ENCODE assay signal across 11 cellular contexts in the genomic region with DNA sequence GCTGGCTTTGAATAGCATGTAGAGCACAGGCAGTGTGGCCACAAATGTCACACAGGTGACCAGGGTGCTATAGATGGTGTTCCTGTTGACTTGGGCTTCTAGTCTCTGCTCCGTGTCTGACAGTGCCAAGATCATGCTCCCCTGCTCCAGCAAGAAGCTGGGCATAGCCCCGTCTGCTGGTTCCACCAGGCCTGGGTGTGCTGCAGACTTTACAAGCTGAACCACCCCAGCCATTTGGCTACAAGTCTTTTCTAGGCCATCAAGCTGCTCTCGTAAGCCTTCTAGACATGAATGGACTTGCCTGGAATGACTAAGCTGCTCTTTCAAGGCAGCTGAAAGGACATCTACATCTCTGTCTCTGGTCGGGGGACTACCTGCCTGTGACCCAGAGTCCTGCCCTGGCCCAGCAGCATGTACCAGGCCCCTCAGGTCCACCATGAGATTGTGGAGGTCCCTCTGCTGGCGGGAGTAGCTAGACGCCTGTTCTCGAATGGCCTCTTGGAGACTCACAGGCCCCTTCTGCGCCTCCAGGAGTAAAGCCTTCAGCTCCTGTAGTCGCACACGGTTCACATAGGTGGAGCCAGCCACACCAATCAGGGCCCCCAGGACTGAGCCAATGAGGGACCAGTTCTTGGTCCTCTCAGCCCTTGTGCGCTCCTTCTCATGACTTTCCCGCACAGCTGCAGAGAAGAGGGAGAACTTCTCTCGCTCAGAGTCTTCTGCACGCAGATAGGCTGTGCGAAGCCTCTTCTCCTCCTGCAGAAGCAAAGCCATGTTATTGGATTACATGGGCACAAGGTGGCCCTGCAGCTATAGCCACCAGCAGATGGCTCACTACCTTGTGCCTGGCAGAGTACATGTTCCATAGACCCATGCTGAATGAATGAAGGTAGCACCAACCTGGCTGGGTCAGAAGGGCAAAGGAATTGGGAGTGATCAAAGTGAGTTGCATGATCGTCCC. TPM values are rescaled to one million over a fixed set of nuclear protein-coding genes. Genes with fewer than 3 reads are reported as not detected.
DNase-seq lines count a peak whose midpoint lies in the region; ATAC-seq, FAIRE-seq and TF ChIP-seq lines count a peak whose summit lies in the region.
"Had no signal": no experiment of that assay in that cellular context is flagged by ENCODE, and none has a peak within 500 bp of the region (broad histone marks: within the 10 kb centered on the region; RNA-seq: fewer than 3 reads in every experiment).

No MANE protein-coding gene starts in this region.

- H3K9ac ChIP-seq in GM12878 (ENCODE audit: control insufficient read depth, insufficient read depth, low read length), result no peak overlapping the region

- no peaks in the 10 kb centered on the region for H3K9me3 ChIP-seq in GM12878 (replicated peaks; ENCODE audit: control insufficient read depth, insufficient read depth, low read length)

- no peaks in the 10 kb centered on the region for H4K20me1 ChIP-seq in GM12878 (ENCODE audit: control insufficient read depth, insufficient read depth)

- TF ChIP-seq POLR2A in GM12878 (IDR thresholded peaks at IDR 0.05; ENCODE audit: low read depth, low read length), result no peak

- no peaks in the 10 kb centered on the region; the same call in none of the 2 replicates for H3K79me2 ChIP-seq in GM12878 (ENCODE audit: control insufficient read depth, insufficient read depth, low read length)

- peak in 2 of 3 experiments; percentile 18; a peak in 3 of 6 replicates for TF ChIP-seq CTCF in GM12878 (IDR thresholded peaks at IDR 0.05 in 2 of 3, conservative IDR thresholded peaks at IDR 0.05 in 1 of 3; ENCODE audit: control insufficient read depth in 2 of 3, extremely low read depth in 1 of 3, insufficient read depth in 1 of 3, low read depth in 3 of 3, low read length in 3 of 3)

- peaks cover 25% of the 10 kb centered on the region for H3K27me3 Mint-ChIP-seq in activated naive CD4-positive, alpha-beta T cell treated with anti-CD3 and anti-CD28 coated beads, Interleukin-2, amount 10 ng/mL, durations not matched to agents 7 days and 5 days
- peaks cover 9% of the 10 kb centered on the region for H3K27me3 Mint-ChIP-seq in activated CD8-positive, alpha-beta T cell treated with anti-CD3 and anti-CD28 coated beads, Interleukin-2, amount 10 ng/mL, durations not matched to agents 7 days and 5 days (ENCODE audit: low read depth)

- no peak overlapping the region for H3K4me3 ChIP-seq in GM12878

- no peak overlapping the region for H3K27ac Mint-ChIP-seq in activated naive CD4-positive, alpha-beta T cell treated with anti-CD3 and anti-CD28 coated beads, Interleukin-2, amount 10 ng/mL, durations not matched to agents 7 days and 5 days
- H3K27ac Mint-ChIP-seq in activated CD8-positive, alpha-beta T cell treated with anti-CD3 and anti-CD28 coated beads, Interleukin-2, amount 10 ng/mL, durations not matched to agents 7 days and 5 days, result no peak overlapping the region
- H3K27ac Mint-ChIP-seq: B cell had no signal

- no peak overlapping the region for H2AFZ ChIP-seq in GM12878 (ENCODE audit: control insufficient read depth, low read depth, low read length)

- 71% methylated on average over 16 of the region's 16 CpGs for WGBS in GM12878 (ENCODE audit: insufficient coverage, insufficient replicate concordance, low lambda C conversion rate, missing lambda C conversion rate)

- peak; percentile 33 for DNase-seq in activated naive CD4-positive, alpha-beta T cell treated with anti-CD3 and anti-CD28 coated beads, Interleukin-2, amount 10 ng/mL, durations not matched to agents 7 days and 5 days
- no peak for DNase-seq in activated naive CD4-positive, alpha-beta T cell treated with anti-CD3 and anti-CD28 coated beads, Interleukin-2, amount 50 U/mL, for 16 hours
- DNase-seq in GM12878 (ENCODE audit: low read depth, low spot score) (no peak), left colon (no peak), NCI-H1694 treated with DMSO at 0.1 percent for 48 hours (lab: John Stamatoyannopoulos, UW) (no peak), activated gamma-delta T cell (lab: John Stamatoyannopoulos, UW) (no peak)
- no peak for DNase-seq in activated CD8-positive, alpha-beta T cell treated with anti-CD3 and anti-CD28 coated beads, Interleukin-2, amount 10 ng/mL, durations not matched to agents 7 days and 5 days
- DNase-seq: amniotic stem cell had no signal

- peaks cover 27% of the 10 kb centered on the region for H3K4me1 Mint-ChIP-seq in activated naive CD4-positive, alpha-beta T cell treated with anti-CD3 and anti-CD28 coated beads, Interleukin-2, amount 10 ng/mL, durations not matched to agents 7 days and 5 days
- peaks cover 30% of the 10 kb centered on the region for H3K4me1 Mint-ChIP-seq in activated CD8-positive, alpha-beta T cell treated with anti-CD3 and anti-CD28 coated beads, Interleukin-2, amount 10 ng/mL, durations not matched to agents 7 days and 5 days (ENCODE audit: low read depth)

- no peaks in the 10 kb centered on the region for H3K27me3 ChIP-seq in GM12878 (replicated peaks in 1 of 2; ENCODE audit: control insufficient read depth in 2 of 2, insufficient read depth in 2 of 2, low read length in 1 of 2)

- no peak for FAIRE-seq in GM12878 (lab: Jason Lieb, UNC)
- FAIRE-seq: islet of Langerhans had no signal

- no peaks in the 10 kb centered on the region for H3K9me3 Mint-ChIP-seq in activated naive CD4-positive, alpha-beta T cell treated with anti-CD3 and anti-CD28 coated beads, Interleukin-2, amount 10 ng/mL, durations not matched to agents 7 days and 5 days
- H3K9me3 Mint-ChIP-seq in activated CD8-positive, alpha-beta T cell treated with anti-CD3 and anti-CD28 coated beads, Interleukin-2, amount 10 ng/mL, durations not matched to agents 7 days and 5 days (ENCODE audit: insufficient read depth), result no peaks in the 10 kb centered on the region

- no TSS peak for BruUV-seq in GM12878 (replicated peaks; lab: Mats Ljungman, UMichigan)

- RAD21 ChIA-PET in GM12878 (lab: Charles Lee; ENCODE audit: unreplicated experiment), result interaction anchor here (0.8 to 2.7 kb wide), 5 partner anchors 31 to 159 kb away, joined by 3 to 28 read pairs (median 4); partner anchors contain the start of gene NME6

- peaks cover 2 to 16% of the 10 kb centered on the region in 2 experiments; a peak in 2 of 4 replicates for H3K36me3 ChIP-seq in GM12878 (ENCODE audit: control insufficient read depth in 2 of 2, insufficient read depth in 2 of 2, low read length in 1 of 2)

- SMC1A ChIA-PET in GM12878 (lab: Charles Lee; ENCODE audit: uncharacterized antibody, unreplicated experiment), result interaction anchor here (0.6 to 11.5 kb wide), 4 partner anchors 31 to 202 kb away, joined by 3 to 287 read pairs (median 4); no protein-coding TSS in a partner anchor

- H3K4me1 ChIP-seq in GM12878 (ENCODE audit: control insufficient read depth, insufficient read depth, low read length), result peaks cover 19% of the 10 kb centered on the region

- H3K4me2 ChIP-seq in GM12878 (ENCODE audit: control insufficient read depth, insufficient read depth), result no peak overlapping the region

- H3K36me3 Mint-ChIP-seq in activated naive CD4-positive, alpha-beta T cell treated with anti-CD3 and anti-CD28 coated beads, Interleukin-2, amount 10 ng/mL, durations not matched to agents 7 days and 5 days, result peaks cover 12% of the 10 kb centered on the region
- peaks cover 11% of the 10 kb centered on the region for H3K36me3 Mint-ChIP-seq in activated CD8-positive, alpha-beta T cell treated with anti-CD3 and anti-CD28 coated beads, Interleukin-2, amount 10 ng/mL, durations not matched to agents 7 days and 5 days (ENCODE audit: low read depth)

- in situ Hi-C loops in GM12878 (cut with MboI), result no loop called here

- ATAC-seq in GM12878 (peak; percentile 2; the same call in 1 of the 3 replicates), left colon (peak; percentile 17), HG02973 (IDR thresholded peaks at IDR 0.05; ENCODE audit: unreplicated experiment) (no peak)
- ATAC-seq in activated CD8-positive, alpha-beta T cell treated with anti-CD3 and anti-CD28 coated beads, Interleukin-2, amount 10 ng/mL, durations not matched to agents 7 days and 5 days, result no peak

- CTCF ChIA-PET in activated naive CD4-positive, alpha-beta T cell treated with anti-CD3 and anti-CD28 coated beads, Interleukin-2, amount 10 ng/mL, durations not matched to agents 7 days and 5 days (lab: Charles Lee), result interaction anchor here (0.9 to 7.7 kb wide), 13 partner anchors 9 to 614 kb away, joined by 3 to 170 read pairs (median 4); no protein-coding TSS in a partner anchor
- CTCF ChIA-PET in GM12878 (lab: Yijun Ruan, JAX), result interaction anchor here (1.4 to 12.5 kb wide), 6 partner anchors 24 to 238 kb away, joined by 3 to 757 read pairs (median 134); partner anchors contain the start of genes CAMP and PFKFB4
- CTCF ChIA-PET in activated CD8-positive, alpha-beta T cell treated with anti-CD3 and anti-CD28 coated beads, Interleukin-2, amount 10 ng/mL, durations not matched to agents 7 days and 5 days (lab: Charles Lee), result interaction anchor here (0.7 to 8.4 kb wide), 14 partner anchors 9 to 203 kb away, joined by 3 to 342 read pairs (median 4); partner anchors contain the start of genes NME6, PFKFB4 and SLC26A6

- H3K4me3 Mint-ChIP-seq in activated naive CD4-positive, alpha-beta T cell treated with anti-CD3 and anti-CD28 coated beads, Interleukin-2, amount 10 ng/mL, durations not matched to agents 7 days and 5 days, result no peak overlapping the region
- H3K4me3 Mint-ChIP-seq in activated CD8-positive, alpha-beta T cell treated with anti-CD3 and anti-CD28 coated beads, Interleukin-2, amount 10 ng/mL, durations not matched to agents 7 days and 5 days, result no peak overlapping the region
- H3K4me3 Mint-ChIP-seq: B cell had no signal

- H3K27ac ChIP-seq in GM12878 (ENCODE audit: control insufficient read depth, insufficient read depth), result peak overlapping the region; percentile 54

- no peak for TF ChIP-seq RAD21 in GM12878 (IDR thresholded peaks at IDR 0.05; ENCODE audit: insufficient read depth, low read depth, low read length)

- POLR2A ChIA-PET in GM12878 (lab: Charles Lee), result interaction anchor here (0.5 kb wide), 2 partner anchors 94 to 212 kb away, joined by 3 read pairs; no protein-coding TSS in a partner anchor
- POLR2A ChIA-PET in activated CD8-positive, alpha-beta T cell treated with anti-CD3 and anti-CD28 coated beads, Interleukin-2, amount 10 ng/mL, durations not matched to agents 7 days and 5 days (lab: Charles Lee), result interaction anchor here (1.0 kb wide), 1 partner anchor 75 kb away, joined by 3 read pairs; no protein-coding TSS in a partner anchor

- no peak for TF ChIP-seq EP300 in GM12878 (IDR thresholded peaks at IDR 0.05; ENCODE audit: borderline replicate concordance in 1 of 2, control insufficient read depth in 1 of 2, low read depth in 2 of 2, low read length in 2 of 2)

- intact Hi-C loops in GM12878 (cut with micrococcal nuclease; ENCODE audit: unreplicated experiment), result no loop called here
- intact Hi-C loops in left colon (cut with DNase I, micrococcal nuclease), result no loop called here

RNA-seq across cellular contexts. Expression of gene PLXNB1, which starts 2.8 kb away (rescaled TPM):
- total RNA-seq in GM12878 (2013; cell fraction: nucleolus; rRNA removed), result 58.5 and 61.2 TPM in 2 replicates
- total RNA-seq in GM12878 (2014; rRNA removed) (4.8 and 8.0 TPM in 2 replicates), GM12878 (2014; rRNA removed; fragmentation: Illumina TruSeq; extraction: Trizol) (4.9 and 6.0 TPM in 2 replicates), GM12878 (2021) (14.7 and 15.1 TPM in 2 replicates), left colon (100 to 1,000 TPM in 1 of 2 donors, 10 to 100 TPM in 1; 91.1 to 114 TPM)
- 8.9 TPM for polyA plus RNA-seq in GM12878 (2011; ENCODE audit: low read depth)
- polyA plus RNA-seq in GM12878 (2011; rRNA removed) (8.6 and 14.3 TPM in 2 replicates), GM12878 (2014; fragmentation: Illumina TruSeq; extraction: Trizol) (3.2 and 5.7 TPM in 2 replicates), GM12878 (2014; fragmentation: Nextera tagmentation; extraction: Ambion mirVana) (under 1 TPM; 0.18 to 0.47 TPM), GM12878 (2014; rRNA removed) (12.2 and 15.2 TPM in 2 replicates), GM12878 (2016; fragmentation: Nextera tagmentation; extraction: Ambion mirVana) (1 to 10 TPM; 3.3 to 3.9 TPM)
- polyA plus RNA-seq in GM12878 (2011; cell fraction: cytosol; rRNA removed), result 15.3 and 20.0 TPM in 2 replicates
- 233 and 263 TPM in 2 replicates for polyA plus RNA-seq in GM12878 (2011; cell fraction: nucleus; rRNA removed)
- 5.4 and 8.2 TPM in 2 replicates for polyA plus RNA-seq in GM12878 (2012)
- polyA minus RNA-seq in GM12878 (2011; rRNA and poly(A)+ RNA removed), result 10.8 and 27.2 TPM in 2 replicates
- polyA minus RNA-seq in GM12878 (2011; cell fraction: cytosol; rRNA and poly(A)+ RNA removed), result 9.7 and 14.7 TPM in 2 replicates
- 49.9 and 68.0 TPM in 2 replicates for polyA minus RNA-seq in GM12878 (2011; cell fraction: nucleus; rRNA and poly(A)+ RNA removed)
- 1 to 10 TPM in 1 of 2 experiments, under 1 TPM in 1; 0.76 to 1.7 TPM for total RNA-seq in activated CD8-positive, alpha-beta T cell treated with anti-CD3 and anti-CD28 coated beads, Interleukin-2, amount 10 ng/mL, durations not matched to agents 7 days and 5 days

RNA-seq across cellular contexts. Expression of gene CCDC51, which starts 7.2 kb away (rescaled TPM):
- total RNA-seq in GM12878 (2013; cell fraction: nucleolus; rRNA removed), result 3.7 and 4.3 TPM in 2 replicates
- total RNA-seq in GM12878 (2014; rRNA removed), result 30.0 and 31.0 TPM in 2 replicates
- 28.7 and 29.4 TPM in 2 replicates for total RNA-seq in GM12878 (2014; rRNA removed; fragmentation: Illumina TruSeq; extraction: Trizol)
- total RNA-seq in GM12878 (2021), result 24.3 and 26.6 TPM in 2 replicates
- 8.2 TPM for polyA plus RNA-seq in GM12878 (2011; ENCODE audit: low read depth)
- polyA plus RNA-seq in GM12878 (2011; rRNA removed), result 22.2 and 32.7 TPM in 2 replicates
- 35.8 and 36.8 TPM in 2 replicates for polyA plus RNA-seq in GM12878 (2011; cell fraction: cytosol; rRNA removed)
- polyA plus RNA-seq in GM12878 (2011; cell fraction: nucleus; rRNA removed), result 14.4 and 15.8 TPM in 2 replicates
- polyA plus RNA-seq in GM12878 (2012), result 11.8 and 15.7 TPM in 2 replicates
- 14.5 and 28.2 TPM in 2 replicates for polyA plus RNA-seq in GM12878 (2014; fragmentation: Illumina TruSeq; extraction: Trizol)
- 10 to 100 TPM; 10.6 to 12.6 TPM for polyA plus RNA-seq in GM12878 (2014; fragmentation: Nextera tagmentation; extraction: Ambion mirVana)
- 26.2 and 28.1 TPM in 2 replicates for polyA plus RNA-seq in GM12878 (2014; rRNA removed)
- 10 to 100 TPM; 45.4 to 54.9 TPM for polyA plus RNA-seq in GM12878 (2016; fragmentation: Nextera tagmentation; extraction: Ambion mirVana)
- 16.5 and 19.2 TPM in 2 replicates for polyA minus RNA-seq in GM12878 (2011; rRNA and poly(A)+ RNA removed)
- 5.9 TPM in 2 replicates for polyA minus RNA-seq in GM12878 (2011; cell fraction: cytosol; rRNA and poly(A)+ RNA removed)
- polyA minus RNA-seq in GM12878 (2011; cell fraction: nucleus; rRNA and poly(A)+ RNA removed), result 2.0 and 2.2 TPM in 2 replicates
- total RNA-seq in left colon, result 10 to 100 TPM; 13.3 to 21.2 TPM
- 10 to 100 TPM; 16.3 to 16.5 TPM for total RNA-seq in activated CD8-positive, alpha-beta T cell treated with anti-CD3 and anti-CD28 coated beads, Interleukin-2, amount 10 ng/mL, durations not matched to agents 7 days and 5 days

RNA-seq across cellular contexts. Expression of gene TMA7, which starts 7.4 kb away (rescaled TPM):
- total RNA-seq in GM12878 (2013; cell fraction: nucleolus; rRNA removed), result 21.0 and 24.2 TPM in 2 replicates
- total RNA-seq in GM12878 (2014; rRNA removed), result 426 and 551 TPM in 2 replicates
- total RNA-seq in GM12878 (2014; rRNA removed; fragmentation: Illumina TruSeq; extraction: Trizol), result 703 and 728 TPM in 2 replicates
- total RNA-seq in GM12878 (2021), result 315 and 319 TPM in 2 replicates
- polyA plus RNA-seq in GM12878 (2011; ENCODE audit: low read depth), result 234 TPM
- polyA plus RNA-seq in GM12878 (2011; rRNA removed), result 427 and 593 TPM in 2 replicates
- 148 and 171 TPM in 2 replicates for polyA plus RNA-seq in GM12878 (2011; cell fraction: cytosol; rRNA removed)
- polyA plus RNA-seq in GM12878 (2011; cell fraction: nucleus; rRNA removed), result 119 and 149 TPM in 2 replicates
- polyA plus RNA-seq in GM12878 (2012), result 449 and 603 TPM in 2 replicates
- polyA plus RNA-seq in GM12878 (2014; fragmentation: Illumina TruSeq; extraction: Trizol), result 332 and 496 TPM in 2 replicates
- polyA plus RNA-seq in GM12878 (2014; fragmentation: Nextera tagmentation; extraction: Ambion mirVana), result 1,000 to 10,000 TPM; 1,729 to 1,760 TPM
- 684 and 776 TPM in 2 replicates for polyA plus RNA-seq in GM12878 (2014; rRNA removed)
- polyA plus RNA-seq in GM12878 (2016; fragmentation: Nextera tagmentation; extraction: Ambion mirVana), result 1,000 to 10,000 TPM; 1,330 to 1,388 TPM
- 24.7 and 32.4 TPM in 2 replicates for polyA minus RNA-seq in GM12878 (2011; rRNA and poly(A)+ RNA removed)
- 27.3 and 28.5 TPM in 2 replicates for polyA minus RNA-seq in GM12878 (2011; cell fraction: cytosol; rRNA and poly(A)+ RNA removed)
- polyA minus RNA-seq in GM12878 (2011; cell fraction: nucleus; rRNA and poly(A)+ RNA removed), result 18.0 and 32.1 TPM in 2 replicates
- total RNA-seq in left colon, result 100 to 1,000 TPM; 165 to 192 TPM
- 100 to 1,000 TPM; 339 to 364 TPM for total RNA-seq in activated CD8-positive, alpha-beta T cell treated with anti-CD3 and anti-CD28 coated beads, Interleukin-2, amount 10 ng/mL, durations not matched to agents 7 days and 5 days

RNA-seq across cellular contexts. Expression of gene ATRIP, which starts 13.8 kb away (rescaled TPM):
- total RNA-seq in GM12878 (2013; cell fraction: nucleolus; rRNA removed), result 19.6 and 19.8 TPM in 2 replicates
- total RNA-seq in GM12878 (2014; rRNA removed) (14.5 and 15.0 TPM in 2 replicates), GM12878 (2014; rRNA removed; fragmentation: Illumina TruSeq; extraction: Trizol) (11.5 and 13.4 TPM in 2 replicates), GM12878 (2021) (13.2 and 13.6 TPM in 2 replicates), left colon (1 to 10 TPM; 3.8 to 4.4 TPM)
- 2.6 TPM for polyA plus RNA-seq in GM12878 (2011; ENCODE audit: low read depth)
- polyA plus RNA-seq in GM12878 (2011; rRNA removed) (8.4 and 11.6 TPM in 2 replicates), GM12878 (2014; fragmentation: Illumina TruSeq; extraction: Trizol) (16.0 and 18.9 TPM in 2 replicates), GM12878 (2014; fragmentation: Nextera tagmentation; extraction: Ambion mirVana) (1 to 10 TPM; 1.4 to 2.4 TPM), GM12878 (2014; rRNA removed) (9.7 and 10.3 TPM in 2 replicates), GM12878 (2016; fragmentation: Nextera tagmentation; extraction: Ambion mirVana) (10 to 100 TPM in 1 of 2 experiments, 1 to 10 TPM in 1; 9.5 to 10.5 TPM)
- 10.6 and 12.7 TPM in 2 replicates for polyA plus RNA-seq in GM12878 (2011; cell fraction: cytosol; rRNA removed)
- 26.2 and 28.8 TPM in 2 replicates for polyA plus RNA-seq in GM12878 (2011; cell fraction: nucleus; rRNA removed)
- polyA plus RNA-seq in GM12878 (2012), result 4.4 and 6.3 TPM in 2 replicates
- 14.6 and 17.2 TPM in 2 replicates for polyA minus RNA-seq in GM12878 (2011; rRNA and poly(A)+ RNA removed)
- polyA minus RNA-seq in GM12878 (2011; cell fraction: cytosol; rRNA and poly(A)+ RNA removed), result 4.8 and 6.0 TPM in 2 replicates
- 11.2 and 18.7 TPM in 2 replicates for polyA minus RNA-seq in GM12878 (2011; cell fraction: nucleus; rRNA and poly(A)+ RNA removed)
- 10 to 100 TPM; 18.8 to 20.3 TPM for total RNA-seq in activated CD8-positive, alpha-beta T cell treated with anti-CD3 and anti-CD28 coated beads, Interleukin-2, amount 10 ng/mL, durations not matched to agents 7 days and 5 days

Comparison
In these comparisons a context has a peak if more than half of its experiments do, and no peak if none do; other contexts are left out.
1. ATAC-seq: peak in GM12878 (single experiment) and left colon (single experiment); none in activated CD8-positive, alpha-beta T cell treated with anti-CD3 and anti-CD28 coated beads, Interleukin-2, amount 10 ng/mL, durations not matched to agents 7 days and 5 days (single experiment) and HG02973 (single experiment).